ENCODE assay signal across 1 cellular context in the genomic region with DNA sequence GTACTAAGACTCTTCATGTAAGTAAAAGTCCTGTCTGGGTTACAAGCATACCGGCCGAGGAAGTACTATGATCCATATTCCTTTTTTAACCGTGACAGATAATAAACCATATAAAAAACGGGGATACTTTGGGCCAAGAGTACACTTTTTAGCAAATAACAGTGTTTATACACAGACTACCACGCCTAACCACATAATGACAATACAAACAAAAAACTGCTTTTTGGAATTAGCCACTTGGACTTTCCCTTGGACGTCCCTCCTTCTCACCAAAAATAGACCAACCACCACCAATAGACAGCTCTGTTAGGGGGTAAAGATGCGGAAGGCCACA.
TF ChIP-seq lines count a peak whose summit lies in the region.

No MANE protein-coding gene starts in this region.

TF ChIP-seq in GM23338, 12 proteins besides CTCF, POLR2A, EP300 and RAD21 (continued from another document):
- TF ChIP-seq, protein P1, sequence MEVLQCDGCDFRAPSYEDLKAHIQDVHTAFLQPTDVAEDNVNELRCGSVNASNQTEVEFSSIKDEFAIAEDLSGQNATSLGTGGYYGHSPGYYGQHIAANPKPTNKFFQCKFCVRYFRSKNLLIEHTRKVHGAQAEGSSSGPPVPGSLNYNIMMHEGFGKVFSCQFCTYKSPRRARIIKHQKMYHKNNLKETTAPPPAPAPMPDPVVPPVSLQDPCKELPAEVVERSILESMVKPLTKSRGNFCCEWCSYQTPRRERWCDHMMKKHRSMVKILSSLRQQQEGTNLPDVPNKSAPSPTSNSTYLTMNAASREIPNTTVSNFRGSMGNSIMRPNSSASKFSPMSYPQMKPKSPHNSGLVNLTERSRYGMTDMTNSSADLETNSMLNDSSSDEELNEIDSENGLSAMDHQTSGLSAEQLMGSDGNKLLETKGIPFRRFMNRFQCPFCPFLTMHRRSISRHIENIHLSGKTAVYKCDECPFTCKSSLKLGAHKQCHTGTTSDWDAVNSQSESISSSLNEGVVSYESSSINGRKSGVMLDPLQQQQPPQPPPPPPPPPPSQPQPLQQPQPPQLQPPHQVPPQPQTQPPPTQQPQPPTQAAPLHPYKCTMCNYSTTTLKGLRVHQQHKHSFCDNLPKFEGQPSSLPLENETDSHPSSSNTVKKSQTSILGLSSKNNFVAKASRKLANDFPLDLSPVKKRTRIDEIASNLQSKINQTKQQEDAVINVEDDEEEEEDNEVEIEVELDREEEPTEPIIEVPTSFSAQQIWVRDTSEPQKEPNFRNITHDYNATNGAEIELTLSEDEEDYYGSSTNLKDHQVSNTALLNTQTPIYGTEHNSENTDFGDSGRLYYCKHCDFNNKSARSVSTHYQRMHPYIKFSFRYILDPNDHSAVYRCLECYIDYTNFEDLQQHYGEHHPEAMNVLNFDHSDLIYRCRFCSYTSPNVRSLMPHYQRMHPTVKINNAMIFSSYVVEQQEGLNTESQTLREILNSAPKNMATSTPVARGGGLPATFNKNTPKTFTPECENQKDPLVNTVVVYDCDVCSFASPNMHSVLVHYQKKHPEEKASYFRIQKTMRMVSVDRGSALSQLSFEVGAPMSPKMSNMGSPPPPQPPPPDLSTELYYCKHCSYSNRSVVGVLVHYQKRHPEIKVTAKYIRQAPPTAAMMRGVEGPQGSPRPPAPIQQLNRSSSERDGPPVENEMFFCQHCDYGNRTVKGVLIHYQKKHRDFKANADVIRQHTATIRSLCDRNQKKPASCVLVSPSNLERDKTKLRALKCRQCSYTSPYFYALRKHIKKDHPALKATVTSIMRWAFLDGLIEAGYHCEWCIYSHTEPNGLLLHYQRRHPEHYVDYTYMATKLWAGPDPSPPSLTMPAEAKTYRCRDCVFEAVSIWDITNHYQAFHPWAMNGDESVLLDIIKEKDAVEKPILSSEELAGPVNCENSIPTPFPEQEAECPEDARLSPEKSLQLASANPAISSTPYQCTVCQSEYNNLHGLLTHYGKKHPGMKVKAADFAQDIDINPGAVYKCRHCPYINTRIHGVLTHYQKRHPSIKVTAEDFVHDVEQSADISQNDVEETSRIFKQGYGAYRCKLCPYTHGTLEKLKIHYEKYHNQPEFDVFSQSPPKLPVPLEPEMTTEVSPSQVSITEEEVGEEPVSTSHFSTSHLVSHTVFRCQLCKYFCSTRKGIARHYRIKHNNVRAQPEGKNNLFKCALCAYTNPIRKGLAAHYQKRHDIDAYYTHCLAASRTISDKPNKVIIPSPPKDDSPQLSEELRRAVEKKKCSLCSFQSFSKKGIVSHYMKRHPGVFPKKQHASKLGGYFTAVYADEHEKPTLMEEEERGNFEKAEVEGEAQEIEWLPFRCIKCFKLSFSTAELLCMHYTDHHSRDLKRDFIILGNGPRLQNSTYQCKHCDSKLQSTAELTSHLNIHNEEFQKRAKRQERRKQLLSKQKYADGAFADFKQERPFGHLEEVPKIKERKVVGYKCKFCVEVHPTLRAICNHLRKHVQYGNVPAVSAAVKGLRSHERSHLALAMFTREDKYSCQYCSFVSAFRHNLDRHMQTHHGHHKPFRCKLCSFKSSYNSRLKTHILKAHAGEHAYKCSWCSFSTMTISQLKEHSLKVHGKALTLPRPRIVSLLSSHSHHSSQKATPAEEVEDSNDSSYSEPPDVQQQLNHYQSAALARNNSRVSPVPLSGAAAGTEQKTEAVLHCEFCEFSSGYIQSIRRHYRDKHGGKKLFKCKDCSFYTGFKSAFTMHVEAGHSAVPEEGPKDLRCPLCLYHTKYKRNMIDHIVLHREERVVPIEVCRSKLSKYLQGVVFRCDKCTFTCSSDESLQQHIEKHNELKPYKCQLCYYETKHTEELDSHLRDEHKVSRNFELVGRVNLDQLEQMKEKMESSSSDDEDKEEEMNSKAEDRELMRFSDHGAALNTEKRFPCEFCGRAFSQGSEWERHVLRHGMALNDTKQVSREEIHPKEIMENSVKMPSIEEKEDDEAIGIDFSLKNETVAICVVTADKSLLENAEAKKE (CRISPR knock-in tag; IDR thresholded peaks at IDR 0.05) = no peak
- TF ChIP-seq NANOG (IDR thresholded peaks at IDR 0.05; ENCODE audit: borderline replicate concordance) (no peak), JUNB (IDR thresholded peaks at IDR 0.05; ENCODE audit: unreplicated experiment) (no peak), ZNF114 (CRISPR knock-in tag; IDR thresholded peaks at IDR 0.05) (no peak), ZNF331 (CRISPR knock-in tag; IDR thresholded peaks at IDR 0.05; ENCODE audit: low read depth) (no peak), EZH2phosphoT487 (IDR thresholded peaks at IDR 0.05; ENCODE audit: unreplicated experiment) (no peak), ETS1 (IDR thresholded peaks at IDR 0.05) (no peak), POLR2AphosphoS5 (IDR thresholded peaks at IDR 0.05; ENCODE audit: low read depth) (no peak)
TF ChIP-seq in GM23338: peak in this region for 0.
